ENCODE assay signal across 1 cellular context in genomic region chr15:35838422-35839150, GRCh38.
TF ChIP-seq lines count a peak whose summit lies in the region.

No MANE protein-coding gene starts in this region.

TF ChIP-seq in GM23338, 12 proteins besides CTCF, POLR2A, EP300 and RAD21 (continued from another document):
- TF ChIP-seq ZNF462 (CRISPR knock-in tag; IDR thresholded peaks at IDR 0.05): no peak
- TF ChIP-seq ZNF114 (CRISPR knock-in tag; IDR thresholded peaks at IDR 0.05): no peak
- no peak for TF ChIP-seq CREB1 (CRISPR knock-in tag; IDR thresholded peaks at IDR 0.05; ENCODE audit: low read depth)
- no peak for TF ChIP-seq STAT1 (IDR thresholded peaks at IDR 0.05; ENCODE audit: unreplicated experiment)
- TF ChIP-seq JUNB (IDR thresholded peaks at IDR 0.05; ENCODE audit: unreplicated experiment): no peak
- no peak for TF ChIP-seq POLR2AphosphoS5 (IDR thresholded peaks at IDR 0.05; ENCODE audit: low read depth)
